ENCODE assay signal across 1 cellular context in genomic region chr13:28129911-28130693, GRCh38.
TF ChIP-seq lines count a peak whose summit lies in the region.

No MANE protein-coding gene starts in this region.

TF ChIP-seq in HepG2, 621 proteins besides CTCF, POLR2A, EP300 and RAD21:
- TF ChIP-seq ZBTB39 (CRISPR knock-in tag; IDR thresholded peaks at IDR 0.05) (no peak), RFX5 (IDR thresholded peaks at IDR 0.05; ENCODE audit: low read depth, low read length) (peak; percentile 88)
